ENCODE assay signal across 8 cellular contexts in genomic region chr5:16690243-16690839, GRCh38.
DNase-seq lines count a peak whose midpoint lies in the region; ATAC-seq and TF ChIP-seq lines count a peak whose summit lies in the region.

No MANE protein-coding gene starts in this region.

- CTCF ChIA-PET in Calu3 (lab: Charles Lee) (interaction anchor here (0.6 kb wide), 1 partner anchor 420 kb away, joined by 4 read pairs; no protein-coding TSS in a partner anchor), T-cell (lab: Charles Lee) (no interaction called here)

- H3K27ac Mint-ChIP-seq in Calu3 (ENCODE audit: unreplicated experiment): peak overlapping the region; percentile 30
- H3K27ac Mint-ChIP-seq in T-cell: no peak overlapping the region
- no peak overlapping the region for H3K27ac Mint-ChIP-seq in natural killer cell

- DNase-seq in Calu3 (peak; percentile 73), OCI-M1 (lab: John Stamatoyannopoulos, UW) (peak; percentile 29), colonic mucosa (peak; percentile 38), mucosa of descending colon (peak in 1 of 3 donors; percentile 66), T-cell (no peak), natural killer cell (no peak)

- no peak overlapping the region for H3K9ac ChIP-seq in colonic mucosa (ENCODE audit: low read depth in 2 of 2, low read length in 2 of 2)

- H3K4me3 Mint-ChIP-seq in Calu3 (ENCODE audit: low read depth, unreplicated experiment) (no peak overlapping the region), T-cell (no peak overlapping the region), natural killer cell (no peak overlapping the region)

- H3K27me3 Mint-ChIP-seq in Calu3 (ENCODE audit: unreplicated experiment): no peaks in the 10 kb centered on the region
- H3K27me3 Mint-ChIP-seq in T-cell: peaks cover 2 to 6% of the 10 kb centered on the region in 2 donors
- H3K27me3 Mint-ChIP-seq in natural killer cell (ENCODE audit: low read depth in 2 of 2): no peaks in the 10 kb centered on the region

- no peaks in the 10 kb centered on the region for H3K4me1 ChIP-seq in colonic mucosa
- H3K4me1 ChIP-seq in mucosa of descending colon (ENCODE audit: low read depth): no peaks in the 10 kb centered on the region

- BruUV-seq in Calu3 (replicated peaks; lab: Mats Ljungman, UMichigan): no TSS peak

- H3K9me3 Mint-ChIP-seq in Calu3 (ENCODE audit: low read depth, unreplicated experiment): no peaks in the 10 kb centered on the region
- H3K9me3 Mint-ChIP-seq in T-cell: no peaks in the 10 kb centered on the region
- no peaks in the 10 kb centered on the region for H3K9me3 Mint-ChIP-seq in natural killer cell

- peak; percentile 91 for ATAC-seq in GM18907 (IDR thresholded peaks at IDR 0.05; ENCODE audit: unreplicated experiment)
- ATAC-seq in HG03442 (IDR thresholded peaks at IDR 0.05; ENCODE audit: unreplicated experiment): peak; percentile 74
- peak; percentile 90 for ATAC-seq in mucosa of descending colon
- ATAC-seq in T-cell (replicated peaks in 1 of 4): no peak
- ATAC-seq in natural killer cell: no peak

- TF ChIP-seq CTCF in Calu3 (IDR thresholded peaks at IDR 0.05; ENCODE audit: unreplicated experiment) (peak; percentile 82), colonic mucosa (IDR thresholded peaks at IDR 0.05) (peak; percentile 42), mucosa of descending colon (IDR thresholded peaks at IDR 0.05) (no peak), natural killer cell (IDR thresholded peaks at IDR 0.05) (no peak)

- no peaks in the 10 kb centered on the region for H3K27me3 ChIP-seq in colonic mucosa

- H3K9me3 ChIP-seq in colonic mucosa (no peaks in the 10 kb centered on the region), mucosa of descending colon (no peaks in the 10 kb centered on the region)

- H3K4me1 Mint-ChIP-seq in Calu3 (ENCODE audit: low read depth, unreplicated experiment) (no peaks in the 10 kb centered on the region), T-cell (no peaks in the 10 kb centered on the region), natural killer cell (no peaks in the 10 kb centered on the region)

- no peaks in the 10 kb centered on the region for H3K36me3 ChIP-seq in colonic mucosa
- no peaks in the 10 kb centered on the region for H3K36me3 ChIP-seq in mucosa of descending colon (ENCODE audit: low read depth)

- H3K36me3 Mint-ChIP-seq in Calu3 (ENCODE audit: insufficient read depth, unreplicated experiment) (peaks cover 75% of the 10 kb centered on the region), T-cell (no peaks in the 10 kb centered on the region), natural killer cell (no peaks in the 10 kb centered on the region)

- POLR2A ChIA-PET in T-cell (lab: Charles Lee): no interaction called here

- no peak overlapping the region for H3K27ac ChIP-seq in colonic mucosa

- H3K4me3 ChIP-seq in colonic mucosa: no peak overlapping the region
- no peak overlapping the region for H3K4me3 ChIP-seq in mucosa of descending colon

- intact Hi-C loops in Calu3 (cut with micrococcal nuclease; ENCODE audit: unreplicated experiment): loop anchor here (1.0 kb wide), 2 partner anchors 48 to 500 kb away; no protein-coding TSS in a partner anchor
- intact Hi-C loops in colonic mucosa (cut with DNase I): no loop called here
- intact Hi-C loops in mucosa of descending colon (cut with DNase I, micrococcal nuclease): no loop called here
- intact Hi-C loops in natural killer cell (cut with micrococcal nuclease): no loop called here

Comparison
In these comparisons a context has a peak if more than half of its experiments do, and no peak if none do; other contexts are left out.
1. DNase-seq: peak in Calu3 (single experiment), OCI-M1 (single experiment) and colonic mucosa (single experiment); none in T-cell (0 of 34) and natural killer cell (single experiment).
2. CTCF ChIP-seq: peak in Calu3 (single experiment) and colonic mucosa (single experiment); none in mucosa of descending colon (single experiment) and natural killer cell (single experiment).
3. ATAC-seq: peak in GM18907 (single experiment), HG03442 (single experiment) and mucosa of descending colon (single experiment); none in T-cell (0 of 4) and natural killer cell (0 of 3).